ENCODE assay signal across 1 cellular context in the genomic region with DNA sequence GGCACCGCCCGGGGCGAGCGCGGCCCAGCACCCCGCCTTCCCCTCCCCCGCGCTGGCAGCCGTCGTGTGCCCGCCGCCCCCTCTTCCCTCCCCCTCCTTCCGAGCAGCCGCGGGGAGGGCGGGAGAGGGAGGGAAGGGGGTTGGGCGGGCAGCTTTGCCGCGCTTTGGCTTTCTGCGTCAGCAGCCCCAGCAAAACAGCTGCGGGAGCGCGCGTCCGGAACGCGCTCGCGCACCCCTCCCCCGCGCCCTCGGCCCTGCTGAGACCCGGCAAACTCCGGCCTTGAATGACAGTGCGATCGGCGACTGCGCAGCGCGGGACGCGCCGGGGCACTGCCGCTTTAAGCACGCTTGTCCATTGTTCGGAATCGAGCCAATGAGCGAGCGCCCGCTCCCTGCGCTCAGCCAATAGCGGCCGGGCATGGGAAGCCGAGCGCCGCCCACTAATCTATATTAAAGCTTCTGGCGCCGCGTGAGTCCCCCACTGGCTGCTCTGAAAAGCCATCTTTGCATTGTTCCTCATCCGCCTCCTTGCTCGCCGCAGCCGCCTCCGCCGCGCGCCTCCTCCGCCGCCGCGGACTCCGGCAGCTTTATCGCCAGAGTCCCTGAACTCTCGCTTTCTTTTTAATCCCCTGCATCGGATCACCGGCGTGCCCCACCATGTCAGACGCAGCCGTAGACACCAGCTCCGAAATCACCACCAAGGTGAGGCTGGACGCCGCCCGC.
TF ChIP-seq lines count a peak whose summit lies in the region.

A gene with protein sequence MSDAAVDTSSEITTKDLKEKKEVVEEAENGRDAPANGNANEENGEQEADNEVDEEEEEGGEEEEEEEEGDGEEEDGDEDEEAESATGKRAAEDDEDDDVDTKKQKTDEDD (plus strand): TSS at position 476 of the 723 bp plus-strand sequence. CDS start 182 bp downstream, at position 658.

TF ChIP-seq in K562, 482 proteins besides CTCF, POLR2A, EP300 and RAD21 (continued from another document and continues in another):
- TF ChIP-seq BCLAF1 (IDR thresholded peaks at IDR 0.05; ENCODE audit: borderline replicate concordance in 1 of 2, control insufficient read depth in 1 of 2, low read depth in 2 of 2, low read length in 1 of 2) (no peak), RBFOX2 (IDR thresholded peaks at IDR 0.05; ENCODE audit: low read depth, low read length) (peak; percentile 90), TEAD1 (CRISPR knock-in tag; IDR thresholded peaks at IDR 0.05) (0 out of 4 replicates have a peak, but pooled peaks of 1 of the 2 experiments have one; percentile 65), HDAC2 (IDR thresholded peaks at IDR 0.05) (no peak), AFF4 (CRISPR knock-in tag; IDR thresholded peaks at IDR 0.05) (peak; percentile 85; the same call in 1 of the 2 replicates), ZNF644 (tag; IDR thresholded peaks at IDR 0.05; ENCODE audit: low read depth) (no peak; the same call in 1 of the 2 replicates), EP400 (IDR thresholded peaks at IDR 0.05) (peak; percentile 52), CHD7 (IDR thresholded peaks at IDR 0.05; ENCODE audit: low read depth, low read length) (no peak), SREBF2 (CRISPR knock-in tag; IDR thresholded peaks at IDR 0.05) (no peak), KDM5B (IDR thresholded peaks at IDR 0.05; ENCODE audit: insufficient replicate concordance, low read depth, low read length) (peak; percentile 90), NR2C2 (CRISPR knock-in tag; IDR thresholded peaks at IDR 0.05) (no peak), NR2C2 (tag; IDR thresholded peaks at IDR 0.05) (no peak), TRIM24 (IDR thresholded peaks at IDR 0.05) (peak in 1 of 2 experiments; percentile 7; a peak in 1 of 4 replicates), NBN (IDR thresholded peaks at IDR 0.05; ENCODE audit: low read depth) (no peak), AFF1 (IDR thresholded peaks at IDR 0.05; ENCODE audit: low read depth in 1 of 2, partially characterized antibody in 2 of 2) (no peak), MAZ (CRISPR knock-in tag; conservative IDR thresholded peaks at IDR 0.05 in 1 of 2, IDR thresholded peaks at IDR 0.05 in 1 of 2) (peak; percentile 60 to 91), BCOR (IDR thresholded peaks at IDR 0.05) (no peak), ARID2 (IDR thresholded peaks at IDR 0.05) (no peak), FOXM1 (IDR thresholded peaks at IDR 0.05; ENCODE audit: low read depth) (peak; percentile 34; the same call in 1 of the 2 replicates), FOXM1 (CRISPR knock-in tag; IDR thresholded peaks at IDR 0.05; ENCODE audit: low read depth) (no peak), EHMT2 (IDR thresholded peaks at IDR 0.05) (no peak), CBX8 (IDR thresholded peaks at IDR 0.05; ENCODE audit: borderline replicate concordance, extremely low read depth, low read depth, low read length, poor library complexity, severe bottlenecking) (no peak), ZNF79 (CRISPR knock-in tag; IDR thresholded peaks at IDR 0.05; ENCODE audit: low read depth) (no peak)
- TF ChIP-seq, protein P1, sequence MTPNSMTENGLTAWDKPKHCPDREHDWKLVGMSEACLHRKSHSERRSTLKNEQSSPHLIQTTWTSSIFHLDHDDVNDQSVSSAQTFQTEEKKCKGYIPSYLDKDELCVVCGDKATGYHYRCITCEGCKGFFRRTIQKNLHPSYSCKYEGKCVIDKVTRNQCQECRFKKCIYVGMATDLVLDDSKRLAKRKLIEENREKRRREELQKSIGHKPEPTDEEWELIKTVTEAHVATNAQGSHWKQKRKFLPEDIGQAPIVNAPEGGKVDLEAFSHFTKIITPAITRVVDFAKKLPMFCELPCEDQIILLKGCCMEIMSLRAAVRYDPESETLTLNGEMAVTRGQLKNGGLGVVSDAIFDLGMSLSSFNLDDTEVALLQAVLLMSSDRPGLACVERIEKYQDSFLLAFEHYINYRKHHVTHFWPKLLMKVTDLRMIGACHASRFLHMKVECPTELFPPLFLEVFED (CRISPR knock-in tag; conservative IDR thresholded peaks at IDR 0.05) = no peak
- TF ChIP-seq, protein P2, sequence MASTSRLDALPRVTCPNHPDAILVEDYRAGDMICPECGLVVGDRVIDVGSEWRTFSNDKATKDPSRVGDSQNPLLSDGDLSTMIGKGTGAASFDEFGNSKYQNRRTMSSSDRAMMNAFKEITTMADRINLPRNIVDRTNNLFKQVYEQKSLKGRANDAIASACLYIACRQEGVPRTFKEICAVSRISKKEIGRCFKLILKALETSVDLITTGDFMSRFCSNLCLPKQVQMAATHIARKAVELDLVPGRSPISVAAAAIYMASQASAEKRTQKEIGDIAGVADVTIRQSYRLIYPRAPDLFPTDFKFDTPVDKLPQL (IDR thresholded peaks at IDR 0.05; ENCODE audit: extremely low read depth, insufficient read length) = peak; percentile 79
